1 cellular context compared by ENCODE assay signal in the genomic region with DNA sequence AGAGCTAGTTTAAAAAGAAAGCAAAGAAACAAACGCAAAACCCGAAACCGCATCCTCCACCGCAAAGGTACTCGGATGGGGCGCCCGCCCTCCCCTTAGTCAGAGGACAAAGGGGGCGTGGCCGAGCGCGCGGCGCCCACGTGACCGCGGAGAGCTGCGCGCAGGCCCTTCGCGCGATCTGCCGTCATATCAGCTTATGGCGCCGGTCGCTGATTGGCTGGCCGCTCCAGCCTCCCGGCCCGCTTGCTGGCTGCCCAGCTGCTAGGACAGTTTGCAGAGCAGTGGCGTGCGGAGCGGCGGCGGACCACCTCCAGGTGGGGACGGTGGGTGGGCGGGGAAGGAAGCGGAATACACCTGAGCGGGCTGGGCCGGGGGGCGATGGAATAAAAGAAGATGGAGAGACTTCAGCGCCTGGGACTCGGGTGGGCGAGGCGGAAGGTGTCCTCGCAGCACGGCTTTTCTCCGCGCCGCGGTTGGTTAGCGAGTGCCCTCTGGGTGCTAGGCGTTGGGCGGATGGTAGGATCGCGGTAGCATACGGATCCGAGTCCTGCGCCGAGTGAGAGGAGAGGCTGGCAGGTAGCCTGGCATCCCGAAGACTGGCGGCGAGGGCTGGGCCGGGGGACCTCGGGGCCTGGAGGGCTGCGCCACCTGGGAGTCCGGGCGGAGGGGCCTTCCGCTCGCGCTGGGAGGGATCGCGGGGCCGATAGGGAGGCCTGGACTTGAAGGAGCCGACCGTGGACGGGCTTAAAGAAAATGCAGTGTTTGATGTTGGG.
TF ChIP-seq lines count a peak whose summit lies in the region.

A gene with protein sequence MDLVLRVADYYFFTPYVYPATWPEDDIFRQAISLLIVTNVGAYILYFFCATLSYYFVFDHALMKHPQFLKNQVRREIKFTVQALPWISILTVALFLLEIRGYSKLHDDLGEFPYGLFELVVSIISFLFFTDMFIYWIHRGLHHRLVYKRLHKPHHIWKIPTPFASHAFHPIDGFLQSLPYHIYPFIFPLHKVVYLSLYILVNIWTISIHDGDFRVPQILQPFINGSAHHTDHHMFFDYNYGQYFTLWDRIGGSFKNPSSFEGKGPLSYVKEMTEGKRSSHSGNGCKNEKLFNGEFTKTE (plus strand): TSS at position 269 of the 773 bp plus-strand sequence. CDS start 10,605 bp downstream, outside the sequence.

TF ChIP-seq in HepG2, 621 proteins besides CTCF, POLR2A, EP300 and RAD21 (continued from another document and continues in another):
- TF ChIP-seq, protein P1, sequence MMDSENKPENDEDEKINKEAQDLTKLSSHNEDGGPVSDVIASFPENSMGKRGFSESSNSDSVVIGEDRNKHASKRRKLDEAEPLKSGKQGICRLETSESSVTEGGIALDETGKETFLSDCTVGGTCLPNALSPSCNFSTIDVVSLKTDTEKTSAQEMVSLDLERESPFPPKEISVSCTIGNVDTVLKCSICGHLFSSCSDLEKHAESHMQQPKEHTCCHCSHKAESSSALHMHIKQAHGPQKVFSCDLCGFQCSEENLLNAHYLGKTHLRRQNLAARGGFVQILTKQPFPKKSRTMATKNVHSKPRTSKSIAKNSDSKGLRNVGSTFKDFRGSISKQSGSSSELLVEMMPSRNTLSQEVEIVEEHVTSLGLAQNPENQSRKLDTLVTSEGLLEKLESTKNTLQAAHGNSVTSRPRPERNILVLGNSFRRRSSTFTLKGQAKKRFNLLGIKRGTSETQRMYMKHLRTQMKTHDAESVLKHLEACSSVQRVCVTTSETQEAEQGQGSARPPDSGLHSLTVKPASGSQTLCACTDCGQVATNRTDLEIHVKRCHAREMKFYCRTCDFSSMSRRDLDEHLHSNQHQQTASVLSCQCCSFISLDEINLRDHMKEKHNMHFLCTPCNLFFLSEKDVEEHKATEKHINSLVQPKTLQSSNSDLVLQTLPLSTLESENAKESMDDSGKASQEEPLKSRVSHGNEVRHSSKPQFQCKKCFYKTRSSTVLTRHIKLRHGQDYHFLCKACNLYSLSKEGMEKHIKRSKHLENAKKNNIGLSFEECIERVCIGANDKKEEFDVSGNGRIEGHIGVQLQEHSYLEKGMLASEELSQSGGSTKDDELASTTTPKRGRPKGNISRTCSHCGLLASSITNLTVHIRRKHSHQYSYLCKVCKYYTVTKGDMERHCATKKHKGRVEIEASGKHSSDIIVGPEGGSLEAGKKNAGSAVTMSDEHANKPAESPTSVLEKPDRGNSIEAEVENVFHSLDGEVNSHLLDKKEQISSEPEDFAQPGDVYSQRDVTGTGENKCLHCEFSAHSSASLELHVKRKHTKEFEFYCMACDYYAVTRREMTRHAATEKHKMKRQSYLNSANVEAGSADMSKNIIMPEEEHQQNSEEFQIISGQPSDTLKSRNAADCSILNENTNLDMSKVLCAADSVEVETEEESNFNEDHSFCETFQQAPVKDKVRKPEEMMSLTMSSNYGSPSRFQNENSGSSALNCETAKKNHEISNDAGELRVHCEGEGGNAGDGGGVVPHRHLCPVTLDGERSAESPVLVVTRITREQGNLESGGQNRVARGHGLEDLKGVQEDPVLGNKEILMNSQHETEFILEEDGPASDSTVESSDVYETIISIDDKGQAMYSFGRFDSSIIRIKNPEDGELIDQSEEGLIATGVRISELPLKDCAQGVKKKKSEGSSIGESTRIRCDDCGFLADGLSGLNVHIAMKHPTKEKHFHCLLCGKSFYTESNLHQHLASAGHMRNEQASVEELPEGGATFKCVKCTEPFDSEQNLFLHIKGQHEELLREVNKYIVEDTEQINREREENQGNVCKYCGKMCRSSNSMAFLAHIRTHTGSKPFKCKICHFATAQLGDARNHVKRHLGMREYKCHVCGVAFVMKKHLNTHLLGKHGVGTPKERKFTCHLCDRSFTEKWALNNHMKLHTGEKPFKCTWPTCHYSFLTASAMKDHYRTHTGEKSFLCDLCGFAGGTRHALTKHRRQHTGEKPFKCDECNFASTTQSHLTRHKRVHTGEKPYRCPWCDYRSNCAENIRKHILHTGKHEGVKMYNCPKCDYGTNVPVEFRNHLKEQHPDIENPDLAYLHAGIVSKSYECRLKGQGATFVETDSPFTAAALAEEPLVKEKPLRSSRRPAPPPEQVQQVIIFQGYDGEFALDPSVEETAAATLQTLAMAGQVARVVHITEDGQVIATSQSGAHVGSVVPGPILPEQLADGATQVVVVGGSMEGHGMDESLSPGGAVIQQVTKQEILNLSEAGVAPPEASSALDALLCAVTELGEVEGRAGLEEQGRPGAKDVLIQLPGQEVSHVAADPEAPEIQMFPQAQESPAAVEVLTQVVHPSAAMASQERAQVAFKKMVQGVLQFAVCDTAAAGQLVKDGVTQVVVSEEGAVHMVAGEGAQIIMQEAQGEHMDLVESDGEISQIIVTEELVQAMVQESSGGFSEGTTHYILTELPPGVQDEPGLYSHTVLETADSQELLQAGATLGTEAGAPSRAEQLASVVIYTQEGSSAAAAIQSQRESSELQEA (CRISPR knock-in tag; IDR thresholded peaks at IDR 0.05; ENCODE audit: not compliant biosample characterization), result peak; percentile 69
- TF ChIP-seq FOXK1 (CRISPR knock-in tag; IDR thresholded peaks at IDR 0.05; ENCODE audit: borderline replicate concordance, low read depth), result peak; percentile 29; the same call in 1 of the 2 replicates
- TF ChIP-seq KDM3A (CRISPR knock-in tag; IDR thresholded peaks at IDR 0.05; ENCODE audit: low read depth), result peak; percentile 82; the same call in 1 of the 2 replicates
- TF ChIP-seq SAP130 (CRISPR knock-in tag; IDR thresholded peaks at IDR 0.05; ENCODE audit: low read depth), result peak; percentile 95
- no peak for TF ChIP-seq TBP (CRISPR knock-in tag; IDR thresholded peaks at IDR 0.05)
- TF ChIP-seq ZNF878 (CRISPR knock-in tag; IDR thresholded peaks at IDR 0.05), result peak; percentile 63; the same call in 1 of the 2 replicates
- peak; percentile 71; the same call in 1 of the 2 replicates for TF ChIP-seq ZNF709 (CRISPR knock-in tag; IDR thresholded peaks at IDR 0.05)
- peak; percentile 78; the same call in 1 of the 2 replicates for TF ChIP-seq ZNF274 (CRISPR knock-in tag; IDR thresholded peaks at IDR 0.05)
- TF ChIP-seq CEBPG (CRISPR knock-in tag; IDR thresholded peaks at IDR 0.05), result peak; percentile 19; the same call in 1 of the 2 replicates
- peak; percentile 63; the same call in 1 of the 2 replicates for TF ChIP-seq MXD4 (CRISPR knock-in tag; IDR thresholded peaks at IDR 0.05)
- TF ChIP-seq MTF2 (CRISPR knock-in tag; IDR thresholded peaks at IDR 0.05; ENCODE audit: borderline replicate concordance), result no peak
- no peak for TF ChIP-seq ZEB1 (IDR thresholded peaks at IDR 0.05; ENCODE audit: insufficient replicate concordance, low read depth)
- TF ChIP-seq ZNF550 (CRISPR knock-in tag; IDR thresholded peaks at IDR 0.05; ENCODE audit: borderline replicate concordance), result peak; percentile 86; the same call in 1 of the 2 replicates
- no peak for TF ChIP-seq ZFP37 (CRISPR knock-in tag; IDR thresholded peaks at IDR 0.05; ENCODE audit: borderline replicate concordance)
- TF ChIP-seq ZFY (CRISPR knock-in tag; IDR thresholded peaks at IDR 0.05), result peak; percentile 89
- TF ChIP-seq RCOR2 (CRISPR knock-in tag; IDR thresholded peaks at IDR 0.05), result no peak
- TF ChIP-seq MED8 (CRISPR knock-in tag; IDR thresholded peaks at IDR 0.05; ENCODE audit: insufficient replicate concordance), result peak; percentile 72
- TF ChIP-seq ZFYVE20 (CRISPR knock-in tag; IDR thresholded peaks at IDR 0.05; ENCODE audit: borderline replicate concordance, low read depth), result no peak
- TF ChIP-seq PHF8 (CRISPR knock-in tag; IDR thresholded peaks at IDR 0.05), result peak; percentile 91
- TF ChIP-seq, protein P2, sequence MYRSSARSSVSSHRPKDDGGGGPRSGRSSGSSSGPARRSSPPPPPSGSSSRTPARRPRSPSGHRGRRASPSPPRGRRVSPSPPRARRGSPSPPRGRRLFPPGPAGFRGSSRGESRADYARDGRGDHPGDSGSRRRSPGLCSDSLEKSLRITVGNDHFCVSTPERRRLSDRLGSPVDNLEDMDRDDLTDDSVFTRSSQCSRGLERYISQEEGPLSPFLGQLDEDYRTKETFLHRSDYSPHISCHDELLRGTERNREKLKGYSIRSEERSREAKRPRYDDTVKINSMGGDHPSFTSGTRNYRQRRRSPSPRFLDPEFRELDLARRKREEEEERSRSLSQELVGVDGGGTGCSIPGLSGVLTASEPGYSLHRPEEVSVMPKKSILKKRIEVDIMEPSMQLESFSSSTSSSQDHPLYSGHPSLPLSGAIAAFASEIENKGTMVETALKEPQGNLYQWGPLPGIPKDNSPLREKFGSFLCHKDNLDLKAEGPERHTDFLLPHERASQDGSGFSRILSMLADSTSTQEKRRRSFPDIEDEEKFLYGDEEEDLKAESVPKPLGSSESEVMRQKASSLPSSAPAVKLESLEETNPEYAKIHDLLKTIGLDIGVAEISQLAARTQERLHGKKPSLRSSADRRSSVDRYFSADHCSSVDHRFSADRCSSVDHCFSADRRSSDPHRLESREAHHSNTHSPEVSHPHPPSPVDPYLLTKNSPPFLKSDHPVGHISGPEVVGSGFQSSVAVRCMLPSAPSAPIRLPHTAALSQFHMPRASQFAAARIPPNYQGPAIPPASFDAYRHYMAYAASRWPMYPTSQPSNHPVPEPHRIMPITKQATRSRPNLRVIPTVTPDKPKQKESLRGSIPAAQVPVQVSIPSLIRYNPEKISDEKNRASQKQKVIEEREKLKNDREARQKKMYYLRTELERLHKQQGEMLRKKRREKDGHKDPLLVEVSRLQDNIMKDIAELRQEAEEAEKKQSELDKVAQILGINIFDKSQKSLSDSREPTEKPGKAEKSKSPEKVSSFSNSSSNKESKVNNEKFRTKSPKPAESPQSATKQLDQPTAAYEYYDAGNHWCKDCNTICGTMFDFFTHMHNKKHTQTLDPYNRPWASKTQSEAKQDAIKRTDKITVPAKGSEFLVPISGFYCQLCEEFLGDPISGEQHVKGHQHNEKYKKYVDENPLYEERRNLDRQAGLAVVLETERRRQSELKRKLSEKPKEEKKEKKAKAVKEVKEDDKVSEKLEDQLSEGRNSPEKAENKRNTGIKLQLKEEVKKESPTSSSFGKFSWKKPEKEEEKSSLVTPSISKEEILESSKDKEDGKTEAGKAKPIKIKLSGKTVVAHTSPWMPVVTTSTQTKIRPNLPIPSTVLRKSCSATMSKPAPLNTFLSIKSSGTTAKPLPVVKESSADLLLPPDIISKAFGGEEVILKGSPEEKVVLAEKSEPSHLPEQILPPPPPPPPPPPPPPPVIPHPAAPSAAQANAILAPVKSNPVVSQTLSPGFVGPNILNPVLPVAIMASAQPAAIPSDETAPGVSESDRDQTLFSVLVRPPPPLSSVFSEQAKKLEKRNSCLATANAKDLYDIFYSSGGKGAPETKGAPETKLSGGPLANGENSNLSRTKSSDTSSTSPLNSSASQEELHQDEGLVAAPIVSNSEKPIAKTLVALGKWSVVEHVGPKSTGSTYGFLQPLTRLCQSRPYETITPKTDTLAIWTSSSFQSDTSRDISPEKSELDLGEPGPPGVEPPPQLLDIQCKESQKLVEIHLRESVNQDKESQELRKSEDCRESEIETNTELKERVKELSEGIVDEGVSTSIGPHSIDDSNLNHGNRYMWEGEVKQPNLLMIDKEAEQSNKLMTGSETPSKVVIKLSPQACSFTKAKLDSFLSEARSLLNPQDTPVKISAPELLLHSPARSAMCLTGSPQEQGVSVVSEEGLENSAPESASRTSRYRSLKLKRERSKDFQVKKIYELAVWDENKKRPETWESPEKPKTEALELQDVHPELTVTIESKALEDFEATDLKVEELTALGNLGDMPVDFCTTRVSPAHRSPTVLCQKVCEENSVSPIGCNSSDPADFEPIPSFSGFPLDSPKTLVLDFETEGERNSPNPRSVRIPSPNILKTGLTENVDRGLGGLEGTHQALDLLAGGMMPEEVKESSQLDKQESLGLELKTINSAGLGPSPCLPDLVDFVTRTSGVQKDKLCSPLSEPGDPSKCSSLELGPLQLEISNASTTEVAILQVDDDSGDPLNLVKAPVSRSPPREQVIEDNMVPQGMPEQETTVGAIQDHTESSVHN (CRISPR knock-in tag; IDR thresholded peaks at IDR 0.05), result peak; percentile 16; the same call in 1 of the 2 replicates
- no peak for TF ChIP-seq ZNF790 (CRISPR knock-in tag; IDR thresholded peaks at IDR 0.05; ENCODE audit: borderline replicate concordance)
- no peak for TF ChIP-seq ZNF496 (CRISPR knock-in tag; IDR thresholded peaks at IDR 0.05; ENCODE audit: insufficient replicate concordance)
- TF ChIP-seq ZNF547 (CRISPR knock-in tag; IDR thresholded peaks at IDR 0.05), result peak; percentile 85; the same call in 1 of the 2 replicates
- TF ChIP-seq CAMTA2 (CRISPR knock-in tag; IDR thresholded peaks at IDR 0.05; ENCODE audit: borderline replicate concordance), result peak; percentile 21; the same call in 1 of the 2 replicates
- peak; percentile 63; the same call in 1 of the 2 replicates for TF ChIP-seq GZF1 (CRISPR knock-in tag; IDR thresholded peaks at IDR 0.05)
- TF ChIP-seq ETV5 (CRISPR knock-in tag; IDR thresholded peaks at IDR 0.05; ENCODE audit: borderline replicate concordance), result peak; percentile 21
- no peak for TF ChIP-seq FOXJ3 (CRISPR knock-in tag; IDR thresholded peaks at IDR 0.05; ENCODE audit: borderline replicate concordance)
- TF ChIP-seq ZFP36L1 (CRISPR knock-in tag; IDR thresholded peaks at IDR 0.05), result peak; percentile 82
- no peak for TF ChIP-seq ZFP90 (CRISPR knock-in tag; IDR thresholded peaks at IDR 0.05; ENCODE audit: borderline replicate concordance)
- TF ChIP-seq, protein P3, sequence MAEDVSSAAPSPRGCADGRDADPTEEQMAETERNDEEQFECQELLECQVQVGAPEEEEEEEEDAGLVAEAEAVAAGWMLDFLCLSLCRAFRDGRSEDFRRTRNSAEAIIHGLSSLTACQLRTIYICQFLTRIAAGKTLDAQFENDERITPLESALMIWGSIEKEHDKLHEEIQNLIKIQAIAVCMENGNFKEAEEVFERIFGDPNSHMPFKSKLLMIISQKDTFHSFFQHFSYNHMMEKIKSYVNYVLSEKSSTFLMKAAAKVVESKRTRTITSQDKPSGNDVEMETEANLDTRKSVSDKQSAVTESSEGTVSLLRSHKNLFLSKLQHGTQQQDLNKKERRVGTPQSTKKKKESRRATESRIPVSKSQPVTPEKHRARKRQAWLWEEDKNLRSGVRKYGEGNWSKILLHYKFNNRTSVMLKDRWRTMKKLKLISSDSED (CRISPR knock-in tag; IDR thresholded peaks at IDR 0.05), result 0 out of 2 replicates have a peak, but pooled peaks have one; percentile 54
- TF ChIP-seq IKZF1 (IDR thresholded peaks at IDR 0.05), result no peak
- TF ChIP-seq, protein P4, sequence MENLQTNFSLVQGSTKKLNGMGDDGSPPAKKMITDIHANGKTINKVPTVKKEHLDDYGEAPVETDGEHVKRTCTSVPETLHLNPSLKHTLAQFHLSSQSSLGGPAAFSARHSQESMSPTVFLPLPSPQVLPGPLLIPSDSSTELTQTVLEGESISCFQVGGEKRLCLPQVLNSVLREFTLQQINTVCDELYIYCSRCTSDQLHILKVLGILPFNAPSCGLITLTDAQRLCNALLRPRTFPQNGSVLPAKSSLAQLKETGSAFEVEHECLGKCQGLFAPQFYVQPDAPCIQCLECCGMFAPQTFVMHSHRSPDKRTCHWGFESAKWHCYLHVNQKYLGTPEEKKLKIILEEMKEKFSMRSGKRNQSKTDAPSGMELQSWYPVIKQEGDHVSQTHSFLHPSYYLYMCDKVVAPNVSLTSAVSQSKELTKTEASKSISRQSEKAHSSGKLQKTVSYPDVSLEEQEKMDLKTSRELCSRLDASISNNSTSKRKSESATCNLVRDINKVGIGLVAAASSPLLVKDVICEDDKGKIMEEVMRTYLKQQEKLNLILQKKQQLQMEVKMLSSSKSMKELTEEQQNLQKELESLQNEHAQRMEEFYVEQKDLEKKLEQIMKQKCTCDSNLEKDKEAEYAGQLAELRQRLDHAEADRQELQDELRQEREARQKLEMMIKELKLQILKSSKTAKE (CRISPR knock-in tag; IDR thresholded peaks at IDR 0.05; ENCODE audit: borderline replicate concordance), result no peak; the same call in 1 of the 2 replicates
- TF ChIP-seq ETV6 (CRISPR knock-in tag; conservative IDR thresholded peaks at IDR 0.05), result no peak; the same call in 1 of the 2 replicates
- no peak for TF ChIP-seq ZNF841 (CRISPR knock-in tag; IDR thresholded peaks at IDR 0.05; ENCODE audit: borderline replicate concordance)
- peak; percentile 90 for TF ChIP-seq RAD51 (IDR thresholded peaks at IDR 0.05; ENCODE audit: borderline replicate concordance)
- TF ChIP-seq SP4 (CRISPR knock-in tag; IDR thresholded peaks at IDR 0.05), result peak; percentile 92
- TF ChIP-seq HOXA3 (CRISPR knock-in tag; IDR thresholded peaks at IDR 0.05), result peak; percentile 76; the same call in 1 of the 2 replicates
